8 cellular contexts compared by ENCODE assay signal in genomic region chr3:141497589-141497988, GRCh38. TPM values are rescaled to one million over a fixed set of nuclear protein-coding genes. Genes with fewer than 3 reads are reported as not detected.
DNase-seq lines count a peak whose midpoint lies in the region; ATAC-seq and TF ChIP-seq lines count a peak whose summit lies in the region.
"Not testable (repeated sequence)": the region's sequence is repeated elsewhere in the genome, so short reads cannot be mapped to it uniquely, and the experiment has no call there.

No MANE protein-coding gene starts in this region.

- not testable (repeated sequence) for H3K9me3 ChIP-seq in CD4-positive, alpha-beta T cell (ENCODE audit: control insufficient read depth, low read length); KOPT-K1 (ENCODE audit: insufficient read depth, low read length, poor library complexity, severe bottlenecking)

- peaks cover 81% of the 10 kb centered on the region for H3K4me1 Mint-ChIP-seq in CD4-positive, alpha-beta T cell (ENCODE audit: low read depth)
- H3K4me1 Mint-ChIP-seq in T-helper 1 cell treated with Interleukin-12 subunit alpha and Interleukin-12 subunit beta and Interleukin-4 antibody, amounts not matched to agents 30 μg/mL and 1 μg/mL, for 36 hours (ENCODE audit: low read depth), result peaks cover 64% of the 10 kb centered on the region
- H3K4me1 Mint-ChIP-seq in activated T-cell treated with anti-CD3 and anti-CD28 coated beads, Interleukin-2, amount 50 U/mL, for 24 hours (ENCODE audit: low read depth), result peaks cover 48% of the 10 kb centered on the region
- peaks cover 48% of the 10 kb centered on the region for H3K4me1 Mint-ChIP-seq in activated naive CD8-positive, alpha-beta T cell treated with anti-CD3 and anti-CD28 coated beads, Interleukin-2, amount 50 U/mL, for 24 hours
- peaks cover 33 to 83% (median 70%) of the 10 kb centered on the region in 4 donors for H3K4me1 Mint-ChIP-seq in naive thymus-derived CD8-positive, alpha-beta T cell
- peaks cover 68% of the 10 kb centered on the region for H3K4me1 Mint-ChIP-seq in stimulated activated effector memory CD8-positive, alpha-beta T cell treated with anti-CD3 and anti-CD28 coated beads, Interleukin-12 subunit alpha, Interleukin-12 subunit beta, amount 100 ng/mL, for 72 hours

- not testable (repeated sequence) for TF ChIP-seq CTCF in CD4-positive, alpha-beta T cell (IDR thresholded peaks at IDR 0.05)

- H3K27ac Mint-ChIP-seq in CD4-positive, alpha-beta T cell, result not testable (repeated sequence)
- peak overlapping the region; percentile 15 for H3K27ac Mint-ChIP-seq in T-helper 1 cell treated with Interleukin-12 subunit alpha and Interleukin-12 subunit beta and Interleukin-4 antibody, amounts not matched to agents 30 μg/mL and 1 μg/mL, for 36 hours
- H3K27ac Mint-ChIP-seq in activated T-cell treated with anti-CD3 and anti-CD28 coated beads, Interleukin-2, amount 50 U/mL, for 24 hours, result peak overlapping the region; percentile 98
- H3K27ac Mint-ChIP-seq in activated naive CD8-positive, alpha-beta T cell treated with anti-CD3 and anti-CD28 coated beads, Interleukin-2, amount 50 U/mL, for 24 hours, result peak overlapping the region; percentile 91
- peak overlapping the region in 7 of 10 donors; percentile 33 to 97 (median 95) for H3K27ac Mint-ChIP-seq in naive thymus-derived CD8-positive, alpha-beta T cell
- H3K27ac Mint-ChIP-seq in stimulated activated effector memory CD8-positive, alpha-beta T cell treated with anti-CD3 and anti-CD28 coated beads, Interleukin-12 subunit alpha, Interleukin-12 subunit beta, amount 100 ng/mL, for 72 hours, result peak overlapping the region; percentile 89

- POLR2A ChIA-PET in CD4-positive, alpha-beta T cell (lab: Charles Lee), result interaction anchor here (1.2 to 6.3 kb wide), 4 partner anchors 11 to 84 kb away, joined by 4 to 249 read pairs (median 25); partner anchors contain the start of gene RASA2
- POLR2A ChIA-PET in naive thymus-derived CD8-positive, alpha-beta T cell (lab: Charles Lee), result interaction anchor here (0.7 to 7.3 kb wide), 4 partner anchors 10 to 280 kb away, joined by 3 to 113 read pairs (median 4); partner anchors contain the start of gene RASA2

- not testable (repeated sequence) for H3K9me3 Mint-ChIP-seq in CD4-positive, alpha-beta T cell; activated T-cell treated with anti-CD3 and anti-CD28 coated beads, Interleukin-2, amount 50 U/mL, for 24 hours; activated naive CD8-positive, alpha-beta T cell treated with anti-CD3 and anti-CD28 coated beads, Interleukin-2, amount 50 U/mL, for 24 hours; naive thymus-derived CD8-positive, alpha-beta T cell; stimulated activated effector memory CD8-positive, alpha-beta T cell treated with anti-CD3 and anti-CD28 coated beads, Interleukin-12 subunit alpha, Interleukin-12 subunit beta, amount 100 ng/mL, for 72 hours
- peaks cover 14% of the 10 kb centered on the region for H3K9me3 Mint-ChIP-seq in T-helper 1 cell treated with Interleukin-12 subunit alpha and Interleukin-12 subunit beta and Interleukin-4 antibody, amounts not matched to agents 30 μg/mL and 1 μg/mL, for 36 hours

- ATAC-seq in CD4-positive, alpha-beta T cell (ENCODE audit: poor library complexity); activated naive CD8-positive, alpha-beta T cell treated with anti-CD3 and anti-CD28 coated beads, Interleukin-2, amount 50 U/mL, for 24 hours; naive thymus-derived CD8-positive, alpha-beta T cell; stimulated activated effector memory CD8-positive, alpha-beta T cell treated with anti-CD3 and anti-CD28 coated beads, Interleukin-12 subunit alpha, Interleukin-12 subunit beta, amount 100 ng/mL, for 72 hours: not testable (repeated sequence)
- peak; percentile 40 for ATAC-seq in Right ventricle myocardium superior (ENCODE audit: poor library complexity)

- H3K36me3 Mint-ChIP-seq in CD4-positive, alpha-beta T cell (ENCODE audit: low read depth), result peaks cover 49% of the 10 kb centered on the region
- H3K36me3 Mint-ChIP-seq in T-helper 1 cell treated with Interleukin-12 subunit alpha and Interleukin-12 subunit beta and Interleukin-4 antibody, amounts not matched to agents 30 μg/mL and 1 μg/mL, for 36 hours (ENCODE audit: low read depth), result peaks cover 40% of the 10 kb centered on the region
- peaks cover 48% of the 10 kb centered on the region for H3K36me3 Mint-ChIP-seq in activated T-cell treated with anti-CD3 and anti-CD28 coated beads, Interleukin-2, amount 50 U/mL, for 24 hours (ENCODE audit: low read depth)
- peaks cover 31% of the 10 kb centered on the region for H3K36me3 Mint-ChIP-seq in activated naive CD8-positive, alpha-beta T cell treated with anti-CD3 and anti-CD28 coated beads, Interleukin-2, amount 50 U/mL, for 24 hours (ENCODE audit: low read depth)
- H3K36me3 Mint-ChIP-seq in naive thymus-derived CD8-positive, alpha-beta T cell, result peaks cover 4 to 25% (median 10%) of the 10 kb centered on the region in 3 donors
- peaks cover 25% of the 10 kb centered on the region for H3K36me3 Mint-ChIP-seq in stimulated activated effector memory CD8-positive, alpha-beta T cell treated with anti-CD3 and anti-CD28 coated beads, Interleukin-12 subunit alpha, Interleukin-12 subunit beta, amount 100 ng/mL, for 72 hours

- H3K27me3 Mint-ChIP-seq in CD4-positive, alpha-beta T cell; T-helper 1 cell treated with Interleukin-12 subunit alpha and Interleukin-12 subunit beta and Interleukin-4 antibody, amounts not matched to agents 30 μg/mL and 1 μg/mL, for 36 hours (ENCODE audit: low read depth); activated T-cell treated with anti-CD3 and anti-CD28 coated beads, Interleukin-2, amount 50 U/mL, for 24 hours; activated naive CD8-positive, alpha-beta T cell treated with anti-CD3 and anti-CD28 coated beads, Interleukin-2, amount 50 U/mL, for 24 hours; naive thymus-derived CD8-positive, alpha-beta T cell: not testable (repeated sequence)

- intact Hi-C loops in CD4-positive, alpha-beta T cell (cut with DNase I, micrococcal nuclease); Right ventricle myocardium superior (cut with DNase I): not testable (repeated sequence)

- not testable (repeated sequence) for H3K4me3 Mint-ChIP-seq in CD4-positive, alpha-beta T cell; T-helper 1 cell treated with Interleukin-12 subunit alpha and Interleukin-12 subunit beta and Interleukin-4 antibody, amounts not matched to agents 30 μg/mL and 1 μg/mL, for 36 hours; activated T-cell treated with anti-CD3 and anti-CD28 coated beads, Interleukin-2, amount 50 U/mL, for 24 hours; activated naive CD8-positive, alpha-beta T cell treated with anti-CD3 and anti-CD28 coated beads, Interleukin-2, amount 50 U/mL, for 24 hours; stimulated activated effector memory CD8-positive, alpha-beta T cell treated with anti-CD3 and anti-CD28 coated beads, Interleukin-12 subunit alpha, Interleukin-12 subunit beta, amount 100 ng/mL, for 72 hours
- H3K4me3 Mint-ChIP-seq in naive thymus-derived CD8-positive, alpha-beta T cell, result peak overlapping the region in 4 of 10 donors; percentile 3 to 87 (median 42)

- DNase-seq in CD4-positive, alpha-beta T cell; activated T-cell treated with anti-CD3 and anti-CD28 coated beads, Interleukin-2, amount 50 U/mL, for 24 hours; activated naive CD8-positive, alpha-beta T cell treated with anti-CD3 and anti-CD28 coated beads, Interleukin-2, amount 50 U/mL, for 24 hours; Right ventricle myocardium superior; naive thymus-derived CD8-positive, alpha-beta T cell; stimulated activated effector memory CD8-positive, alpha-beta T cell treated with anti-CD3 and anti-CD28 coated beads, Interleukin-12 subunit alpha, Interleukin-12 subunit beta, amount 100 ng/mL, for 72 hours (ENCODE audit: low spot score in 2 of 2): not testable (repeated sequence)

- not testable (repeated sequence) for H3K36me3 ChIP-seq in KOPT-K1 (ENCODE audit: insufficient read depth, low read length)

- H3K27me3 ChIP-seq in CD4-positive, alpha-beta T cell (ENCODE audit: control insufficient read depth, insufficient read depth, low read length), result not testable (repeated sequence)

- peak overlapping the region; percentile 40 for H3K27ac ChIP-seq in CD4-positive, alpha-beta T cell (ENCODE audit: low read depth, low read length)
- peak overlapping the region; percentile 34 for H3K27ac ChIP-seq in KOPT-K1 (ENCODE audit: low read depth, low read length, poor library complexity, severe bottlenecking)

- CTCF ChIA-PET in CD4-positive, alpha-beta T cell (lab: Charles Lee), result interaction anchor here (1.6 to 3.9 kb wide), 2 partner anchors 9 to 51 kb away, joined by 4 to 19 read pairs; partner anchors contain the start of gene RASA2

RNA-seq across cellular contexts. Expression of gene RASA2, which starts 10.8 kb away (rescaled TPM):
- 10 to 100 TPM; 96.1 to 96.4 TPM for total RNA-seq in CD4-positive, alpha-beta T cell
- 3.5 TPM for total RNA-seq in Right ventricle myocardium superior
- 100 to 1,000 TPM; 112 to 124 TPM for total RNA-seq in naive thymus-derived CD8-positive, alpha-beta T cell
- 10 to 100 TPM; 55.0 to 66.8 (median 57.9) TPM for polyA plus RNA-seq in naive thymus-derived CD8-positive, alpha-beta T cell

Comparison
In these comparisons a context has a peak if more than half of its experiments do, and no peak if none do; other contexts are left out.
1. RNA of gene RASA2, which starts 10.8 kb away (total RNA-seq): 112 to 124 TPM in naive thymus-derived CD8-positive, alpha-beta T cell and 96.1 to 96.4 TPM in CD4-positive, alpha-beta T cell; 3.5 TPM in Right ventricle myocardium superior (single experiment); every median in the first group is over 10 times any median in the second.